In the genomic region with DNA sequence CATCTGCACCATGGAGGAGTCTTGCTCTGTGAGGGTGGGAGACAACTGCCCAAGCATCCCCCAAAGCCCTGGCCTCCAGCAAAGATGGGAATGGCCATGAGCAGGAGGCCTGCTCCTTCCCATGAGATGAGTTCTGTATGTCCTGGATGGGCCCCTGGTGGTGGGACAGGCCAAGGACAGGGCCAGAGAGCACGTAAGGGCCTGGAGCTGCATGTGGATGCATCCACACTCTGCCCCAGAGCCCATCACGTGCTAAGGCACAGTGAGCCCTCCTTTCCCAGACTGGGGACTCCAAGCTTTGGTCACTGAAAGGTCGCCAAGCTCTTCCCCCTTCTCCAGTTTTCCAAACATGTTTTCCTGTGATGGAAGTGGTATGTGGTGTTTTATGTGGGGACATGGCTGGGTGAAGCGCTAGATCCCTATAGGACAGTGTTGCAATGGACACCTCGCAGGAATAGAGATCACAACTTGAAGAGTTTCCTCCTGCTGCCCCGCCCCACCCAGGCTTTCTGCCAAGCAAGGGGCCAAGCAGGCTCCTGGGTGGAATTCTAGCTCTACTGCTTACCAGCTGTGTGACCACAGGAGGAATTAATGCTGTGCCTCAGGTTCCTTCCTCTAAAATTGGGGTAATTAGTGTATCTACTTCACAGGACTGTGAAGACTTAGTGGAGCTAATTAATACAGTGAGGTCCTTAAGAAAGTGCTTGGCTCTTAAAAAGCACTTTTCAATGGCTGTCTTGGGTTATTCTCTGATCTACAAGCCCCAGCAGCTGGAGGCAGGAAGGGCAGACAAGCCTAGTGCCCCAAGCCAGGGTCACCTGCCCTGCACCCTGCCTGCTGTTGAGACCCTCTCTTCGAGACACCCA, we compare ENCODE assay signal across 1 cellular context.
TF ChIP-seq lines count a peak whose summit lies in the region.

No MANE protein-coding gene starts in this region.

TF ChIP-seq in K562, 482 proteins besides CTCF, POLR2A, EP300 and RAD21 (continued from another document):
- TF ChIP-seq, protein P1, sequence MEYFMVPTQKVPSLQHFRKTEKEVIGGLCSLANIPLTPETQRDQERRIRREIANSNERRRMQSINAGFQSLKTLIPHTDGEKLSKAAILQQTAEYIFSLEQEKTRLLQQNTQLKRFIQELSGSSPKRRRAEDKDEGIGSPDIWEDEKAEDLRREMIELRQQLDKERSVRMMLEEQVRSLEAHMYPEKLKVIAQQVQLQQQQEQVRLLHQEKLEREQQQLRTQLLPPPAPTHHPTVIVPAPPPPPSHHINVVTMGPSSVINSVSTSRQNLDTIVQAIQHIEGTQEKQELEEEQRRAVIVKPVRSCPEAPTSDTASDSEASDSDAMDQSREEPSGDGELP (CRISPR knock-in tag; IDR thresholded peaks at IDR 0.05; ENCODE audit: borderline replicate concordance): peak; percentile 60; the same call in 1 of the 2 replicates
- TF ChIP-seq MLX (CRISPR knock-in tag; conservative IDR thresholded peaks at IDR 0.05) (peak in 1 of 2 experiments; percentile 48; a peak in 1 of 4 replicates), HDAC1 (IDR thresholded peaks at IDR 0.05) (peak in 1 of 2 experiments; percentile 1; a peak in 1 of 4 replicates), ZNF41 (CRISPR knock-in tag; conservative IDR thresholded peaks at IDR 0.05) (no peak), SIX5 (IDR thresholded peaks at IDR 0.05; ENCODE audit: borderline replicate concordance in 1 of 2, insufficient read depth in 1 of 2, low read depth in 1 of 2, low read length in 2 of 2) (no peak), VEZF1 (CRISPR knock-in tag; IDR thresholded peaks at IDR 0.05) (peak; percentile 47), ZNF740 (CRISPR knock-in tag; IDR thresholded peaks at IDR 0.05) (no peak), ZNF740 (tag; IDR thresholded peaks at IDR 0.05) (peak in 1 of 2 experiments; percentile 25; a peak in 1 of 4 replicates), E2F4 (CRISPR knock-in tag; IDR thresholded peaks at IDR 0.05; ENCODE audit: low read depth) (0 out of 2 replicates have a peak, but pooled peaks have one; percentile 9), DMBX1 (CRISPR knock-in tag; IDR thresholded peaks at IDR 0.05; ENCODE audit: borderline replicate concordance) (no peak), ETV5 (CRISPR knock-in tag; IDR thresholded peaks at IDR 0.05; ENCODE audit: low read depth) (no peak), ZHX1 (conservative IDR thresholded peaks at IDR 0.05; ENCODE audit: low read length) (0 out of 2 replicates have a peak, but pooled peaks have one; percentile 33), RBBP5 (IDR thresholded peaks at IDR 0.05; ENCODE audit: borderline replicate concordance, insufficient read depth, low read length, poor library complexity, severe bottlenecking) (peak; percentile 10), MAX (CRISPR knock-in tag; IDR thresholded peaks at IDR 0.05) (peak; percentile 37; the same call in 1 of the 2 replicates), TOE1 (IDR thresholded peaks at IDR 0.05; ENCODE audit: borderline replicate concordance) (0 out of 2 replicates have a peak, but pooled peaks have one; percentile 4), TOE1 (CRISPR knock-in tag; IDR thresholded peaks at IDR 0.05; ENCODE audit: borderline replicate concordance, low read depth) (no peak), GTF2F1 (IDR thresholded peaks at IDR 0.05; ENCODE audit: low read depth, low read length) (no peak), NFIC (IDR thresholded peaks at IDR 0.05) (peak; percentile 43; the same call in 1 of the 2 replicates), BHLHE40 (IDR thresholded peaks at IDR 0.05; ENCODE audit: low read length) (peak; percentile 68), FOXK1 (CRISPR knock-in tag; IDR thresholded peaks at IDR 0.05; ENCODE audit: borderline replicate concordance) (0 out of 2 replicates have a peak, but pooled peaks have one; percentile 19)
- TF ChIP-seq, protein P2, sequence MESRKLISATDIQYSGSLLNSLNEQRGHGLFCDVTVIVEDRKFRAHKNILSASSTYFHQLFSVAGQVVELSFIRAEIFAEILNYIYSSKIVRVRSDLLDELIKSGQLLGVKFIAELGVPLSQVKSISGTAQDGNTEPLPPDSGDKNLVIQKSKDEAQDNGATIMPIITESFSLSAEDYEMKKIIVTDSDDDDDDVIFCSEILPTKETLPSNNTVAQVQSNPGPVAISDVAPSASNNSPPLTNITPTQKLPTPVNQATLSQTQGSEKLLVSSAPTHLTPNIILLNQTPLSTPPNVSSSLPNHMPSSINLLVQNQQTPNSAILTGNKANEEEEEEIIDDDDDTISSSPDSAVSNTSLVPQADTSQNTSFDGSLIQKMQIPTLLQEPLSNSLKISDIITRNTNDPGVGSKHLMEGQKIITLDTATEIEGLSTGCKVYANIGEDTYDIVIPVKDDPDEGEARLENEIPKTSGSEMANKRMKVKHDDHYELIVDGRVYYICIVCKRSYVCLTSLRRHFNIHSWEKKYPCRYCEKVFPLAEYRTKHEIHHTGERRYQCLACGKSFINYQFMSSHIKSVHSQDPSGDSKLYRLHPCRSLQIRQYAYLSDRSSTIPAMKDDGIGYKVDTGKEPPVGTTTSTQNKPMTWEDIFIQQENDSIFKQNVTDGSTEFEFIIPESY (CRISPR knock-in tag; IDR thresholded peaks at IDR 0.05): peak; percentile 88
- TF ChIP-seq, protein P3, sequence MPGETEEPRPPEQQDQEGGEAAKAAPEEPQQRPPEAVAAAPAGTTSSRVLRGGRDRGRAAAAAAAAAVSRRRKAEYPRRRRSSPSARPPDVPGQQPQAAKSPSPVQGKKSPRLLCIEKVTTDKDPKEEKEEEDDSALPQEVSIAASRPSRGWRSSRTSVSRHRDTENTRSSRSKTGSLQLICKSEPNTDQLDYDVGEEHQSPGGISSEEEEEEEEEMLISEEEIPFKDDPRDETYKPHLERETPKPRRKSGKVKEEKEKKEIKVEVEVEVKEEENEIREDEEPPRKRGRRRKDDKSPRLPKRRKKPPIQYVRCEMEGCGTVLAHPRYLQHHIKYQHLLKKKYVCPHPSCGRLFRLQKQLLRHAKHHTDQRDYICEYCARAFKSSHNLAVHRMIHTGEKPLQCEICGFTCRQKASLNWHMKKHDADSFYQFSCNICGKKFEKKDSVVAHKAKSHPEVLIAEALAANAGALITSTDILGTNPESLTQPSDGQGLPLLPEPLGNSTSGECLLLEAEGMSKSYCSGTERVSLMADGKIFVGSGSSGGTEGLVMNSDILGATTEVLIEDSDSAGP (CRISPR knock-in tag; IDR thresholded peaks at IDR 0.05): no peak
